In genomic region chr5:149061341-149061740, GRCh38 we compare ENCODE assay signal across 1 cellular context.
TF ChIP-seq lines count a peak whose summit lies in the region.

No MANE protein-coding gene starts in this region.

TF ChIP-seq in GM23338, 12 proteins besides CTCF, POLR2A, EP300 and RAD21 (continued from another document):
- TF ChIP-seq ZNF462 (CRISPR knock-in tag; IDR thresholded peaks at IDR 0.05) (no peak), ETS1 (IDR thresholded peaks at IDR 0.05) (no peak), POLR2AphosphoS5 (IDR thresholded peaks at IDR 0.05; ENCODE audit: low read depth) (no peak), ZNF331 (CRISPR knock-in tag; IDR thresholded peaks at IDR 0.05; ENCODE audit: low read depth) (no peak), CREB1 (CRISPR knock-in tag; IDR thresholded peaks at IDR 0.05; ENCODE audit: low read depth) (no peak), EZH2 (IDR thresholded peaks at IDR 0.05; ENCODE audit: low read depth, unreplicated experiment) (no peak), JUNB (IDR thresholded peaks at IDR 0.05; ENCODE audit: unreplicated experiment) (no peak)
